ENCODE assay signal across 1 cellular context in the genomic region with DNA sequence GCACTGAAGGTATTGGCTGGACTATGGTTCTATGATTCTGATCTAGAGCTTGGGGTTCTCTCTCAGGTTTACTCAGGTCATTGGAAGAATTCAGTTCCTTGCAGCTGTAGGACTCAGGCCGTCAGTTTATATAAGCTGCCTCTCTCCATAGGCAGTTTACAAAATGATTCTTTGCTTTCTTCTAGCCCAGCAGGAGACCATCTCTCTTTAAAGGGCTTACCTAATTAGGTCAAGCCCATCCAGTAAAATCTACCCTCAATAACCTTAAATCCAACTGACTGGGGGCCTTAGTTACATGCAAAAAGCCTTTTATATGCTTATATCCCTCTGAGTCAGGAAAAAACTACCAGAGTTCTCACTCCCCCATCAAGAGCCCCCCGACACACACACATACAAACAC.
TF ChIP-seq lines count a peak whose summit lies in the region.

No MANE protein-coding gene starts in this region.

TF ChIP-seq in GM23338, 12 proteins besides CTCF, POLR2A, EP300 and RAD21:
- TF ChIP-seq, protein P1, sequence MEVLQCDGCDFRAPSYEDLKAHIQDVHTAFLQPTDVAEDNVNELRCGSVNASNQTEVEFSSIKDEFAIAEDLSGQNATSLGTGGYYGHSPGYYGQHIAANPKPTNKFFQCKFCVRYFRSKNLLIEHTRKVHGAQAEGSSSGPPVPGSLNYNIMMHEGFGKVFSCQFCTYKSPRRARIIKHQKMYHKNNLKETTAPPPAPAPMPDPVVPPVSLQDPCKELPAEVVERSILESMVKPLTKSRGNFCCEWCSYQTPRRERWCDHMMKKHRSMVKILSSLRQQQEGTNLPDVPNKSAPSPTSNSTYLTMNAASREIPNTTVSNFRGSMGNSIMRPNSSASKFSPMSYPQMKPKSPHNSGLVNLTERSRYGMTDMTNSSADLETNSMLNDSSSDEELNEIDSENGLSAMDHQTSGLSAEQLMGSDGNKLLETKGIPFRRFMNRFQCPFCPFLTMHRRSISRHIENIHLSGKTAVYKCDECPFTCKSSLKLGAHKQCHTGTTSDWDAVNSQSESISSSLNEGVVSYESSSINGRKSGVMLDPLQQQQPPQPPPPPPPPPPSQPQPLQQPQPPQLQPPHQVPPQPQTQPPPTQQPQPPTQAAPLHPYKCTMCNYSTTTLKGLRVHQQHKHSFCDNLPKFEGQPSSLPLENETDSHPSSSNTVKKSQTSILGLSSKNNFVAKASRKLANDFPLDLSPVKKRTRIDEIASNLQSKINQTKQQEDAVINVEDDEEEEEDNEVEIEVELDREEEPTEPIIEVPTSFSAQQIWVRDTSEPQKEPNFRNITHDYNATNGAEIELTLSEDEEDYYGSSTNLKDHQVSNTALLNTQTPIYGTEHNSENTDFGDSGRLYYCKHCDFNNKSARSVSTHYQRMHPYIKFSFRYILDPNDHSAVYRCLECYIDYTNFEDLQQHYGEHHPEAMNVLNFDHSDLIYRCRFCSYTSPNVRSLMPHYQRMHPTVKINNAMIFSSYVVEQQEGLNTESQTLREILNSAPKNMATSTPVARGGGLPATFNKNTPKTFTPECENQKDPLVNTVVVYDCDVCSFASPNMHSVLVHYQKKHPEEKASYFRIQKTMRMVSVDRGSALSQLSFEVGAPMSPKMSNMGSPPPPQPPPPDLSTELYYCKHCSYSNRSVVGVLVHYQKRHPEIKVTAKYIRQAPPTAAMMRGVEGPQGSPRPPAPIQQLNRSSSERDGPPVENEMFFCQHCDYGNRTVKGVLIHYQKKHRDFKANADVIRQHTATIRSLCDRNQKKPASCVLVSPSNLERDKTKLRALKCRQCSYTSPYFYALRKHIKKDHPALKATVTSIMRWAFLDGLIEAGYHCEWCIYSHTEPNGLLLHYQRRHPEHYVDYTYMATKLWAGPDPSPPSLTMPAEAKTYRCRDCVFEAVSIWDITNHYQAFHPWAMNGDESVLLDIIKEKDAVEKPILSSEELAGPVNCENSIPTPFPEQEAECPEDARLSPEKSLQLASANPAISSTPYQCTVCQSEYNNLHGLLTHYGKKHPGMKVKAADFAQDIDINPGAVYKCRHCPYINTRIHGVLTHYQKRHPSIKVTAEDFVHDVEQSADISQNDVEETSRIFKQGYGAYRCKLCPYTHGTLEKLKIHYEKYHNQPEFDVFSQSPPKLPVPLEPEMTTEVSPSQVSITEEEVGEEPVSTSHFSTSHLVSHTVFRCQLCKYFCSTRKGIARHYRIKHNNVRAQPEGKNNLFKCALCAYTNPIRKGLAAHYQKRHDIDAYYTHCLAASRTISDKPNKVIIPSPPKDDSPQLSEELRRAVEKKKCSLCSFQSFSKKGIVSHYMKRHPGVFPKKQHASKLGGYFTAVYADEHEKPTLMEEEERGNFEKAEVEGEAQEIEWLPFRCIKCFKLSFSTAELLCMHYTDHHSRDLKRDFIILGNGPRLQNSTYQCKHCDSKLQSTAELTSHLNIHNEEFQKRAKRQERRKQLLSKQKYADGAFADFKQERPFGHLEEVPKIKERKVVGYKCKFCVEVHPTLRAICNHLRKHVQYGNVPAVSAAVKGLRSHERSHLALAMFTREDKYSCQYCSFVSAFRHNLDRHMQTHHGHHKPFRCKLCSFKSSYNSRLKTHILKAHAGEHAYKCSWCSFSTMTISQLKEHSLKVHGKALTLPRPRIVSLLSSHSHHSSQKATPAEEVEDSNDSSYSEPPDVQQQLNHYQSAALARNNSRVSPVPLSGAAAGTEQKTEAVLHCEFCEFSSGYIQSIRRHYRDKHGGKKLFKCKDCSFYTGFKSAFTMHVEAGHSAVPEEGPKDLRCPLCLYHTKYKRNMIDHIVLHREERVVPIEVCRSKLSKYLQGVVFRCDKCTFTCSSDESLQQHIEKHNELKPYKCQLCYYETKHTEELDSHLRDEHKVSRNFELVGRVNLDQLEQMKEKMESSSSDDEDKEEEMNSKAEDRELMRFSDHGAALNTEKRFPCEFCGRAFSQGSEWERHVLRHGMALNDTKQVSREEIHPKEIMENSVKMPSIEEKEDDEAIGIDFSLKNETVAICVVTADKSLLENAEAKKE (CRISPR knock-in tag; IDR thresholded peaks at IDR 0.05) = no peak
- TF ChIP-seq, protein P2, sequence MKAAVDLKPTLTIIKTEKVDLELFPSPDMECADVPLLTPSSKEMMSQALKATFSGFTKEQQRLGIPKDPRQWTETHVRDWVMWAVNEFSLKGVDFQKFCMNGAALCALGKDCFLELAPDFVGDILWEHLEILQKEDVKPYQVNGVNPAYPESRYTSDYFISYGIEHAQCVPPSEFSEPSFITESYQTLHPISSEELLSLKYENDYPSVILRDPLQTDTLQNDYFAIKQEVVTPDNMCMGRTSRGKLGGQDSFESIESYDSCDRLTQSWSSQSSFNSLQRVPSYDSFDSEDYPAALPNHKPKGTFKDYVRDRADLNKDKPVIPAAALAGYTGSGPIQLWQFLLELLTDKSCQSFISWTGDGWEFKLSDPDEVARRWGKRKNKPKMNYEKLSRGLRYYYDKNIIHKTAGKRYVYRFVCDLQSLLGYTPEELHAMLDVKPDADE (IDR thresholded peaks at IDR 0.05) = no peak
- TF ChIP-seq ZNF331 (CRISPR knock-in tag; IDR thresholded peaks at IDR 0.05; ENCODE audit: low read depth) (no peak), EZH2phosphoT487 (IDR thresholded peaks at IDR 0.05; ENCODE audit: unreplicated experiment) (no peak), ZNF114 (CRISPR knock-in tag; IDR thresholded peaks at IDR 0.05) (no peak)
TF ChIP-seq in GM23338: peak in this region for 0.
